Comparison of ENCODE assay signal across 12 cellular contexts in the genomic region with DNA sequence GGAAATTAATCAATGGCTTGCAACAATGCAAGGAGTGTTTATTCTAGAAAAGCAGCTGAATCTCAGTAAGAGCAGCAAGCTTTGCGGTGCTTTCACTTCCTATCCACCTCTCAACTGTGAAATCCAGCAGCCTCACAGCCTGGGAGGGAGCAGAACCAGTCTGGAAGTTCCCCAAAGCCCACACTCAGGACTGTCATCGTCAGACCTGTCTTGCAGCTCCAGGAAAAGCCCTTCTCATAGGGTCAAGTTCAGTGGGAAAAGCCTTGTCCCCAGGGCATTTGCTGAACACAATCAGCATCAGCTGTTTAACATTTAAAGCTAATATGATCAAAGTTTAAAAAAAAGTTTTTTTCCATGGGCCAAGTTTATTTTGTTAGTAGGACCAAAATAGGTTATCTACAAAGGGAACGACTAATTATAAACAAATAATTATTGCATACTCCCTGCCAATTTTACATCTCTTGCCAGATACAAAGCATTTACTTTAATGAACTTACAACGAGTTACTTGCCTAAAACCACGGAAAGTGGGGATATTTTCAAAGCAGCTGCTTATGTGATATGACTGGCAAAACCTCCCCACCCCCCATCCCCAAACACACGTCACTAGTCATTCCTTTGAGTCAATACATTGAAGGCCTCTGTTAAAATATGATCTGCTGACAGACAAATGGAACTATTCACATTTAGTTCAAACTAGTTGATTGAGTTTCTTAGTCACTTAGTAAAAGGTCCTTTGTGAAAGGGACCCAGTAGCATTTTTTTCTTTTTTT. TPM values are rescaled to one million over a fixed set of nuclear protein-coding genes. Genes with fewer than 3 reads are reported as not detected.
DNase-seq lines count a peak whose midpoint lies in the region; ATAC-seq and TF ChIP-seq lines count a peak whose summit lies in the region.
"Had no signal": no experiment of that assay in that cellular context is flagged by ENCODE, and none has a peak within 500 bp of the region (broad histone marks: within the 10 kb centered on the region; RNA-seq: fewer than 3 reads in every experiment).

No MANE protein-coding gene starts in this region.

- 50% methylated on average over 6 of the region's 6 CpGs for WGBS in esophagus muscularis mucosa

- CTCF ChIA-PET in activated CD8-positive, alpha-beta T cell treated with anti-CD3 and anti-CD28 coated beads, Interleukin-2, amount 10 ng/mL, durations not matched to agents 7 days and 5 days (lab: Charles Lee): interaction anchor here (0.6 kb wide), 1 partner anchor 50 kb away, joined by 3 read pairs; no protein-coding TSS in a partner anchor

- H3K4me1 Mint-ChIP-seq in activated CD8-positive, alpha-beta T cell treated with anti-CD3 and anti-CD28 coated beads, Interleukin-2, amount 10 ng/mL, durations not matched to agents 7 days and 5 days (ENCODE audit: low read depth): no peaks in the 10 kb centered on the region
- H3K4me1 Mint-ChIP-seq: central memory CD8-positive, alpha-beta T cell had no signal

- no peak for TF ChIP-seq CTCF in esophagus muscularis mucosa (IDR thresholded peaks at IDR 0.05)

- H3K27me3 ChIP-seq in esophagus muscularis mucosa: no peaks in the 10 kb centered on the region

- H3K4me3 Mint-ChIP-seq in activated CD8-positive, alpha-beta T cell treated with anti-CD3 and anti-CD28 coated beads, Interleukin-2, amount 10 ng/mL, durations not matched to agents 7 days and 5 days: no peak overlapping the region
- H3K4me3 Mint-ChIP-seq: CD8-positive, alpha-beta memory T cell; central memory CD8-positive, alpha-beta T cell had no signal

- H3K9me3 Mint-ChIP-seq in activated CD8-positive, alpha-beta T cell treated with anti-CD3 and anti-CD28 coated beads, Interleukin-2, amount 10 ng/mL, durations not matched to agents 7 days and 5 days (ENCODE audit: insufficient read depth): no peaks in the 10 kb centered on the region
- H3K9me3 Mint-ChIP-seq: central memory CD8-positive, alpha-beta T cell had no signal

- H3K9me3 ChIP-seq in esophagus muscularis mucosa: no peaks in the 10 kb centered on the region
- H3K9me3 ChIP-seq: HAP-1 had no signal

- no peak for TF ChIP-seq EP300 in esophagus muscularis mucosa (IDR thresholded peaks at IDR 0.05)

- POLR2A ChIA-PET in activated CD8-positive, alpha-beta T cell treated with anti-CD3 and anti-CD28 coated beads, Interleukin-2, amount 10 ng/mL, durations not matched to agents 7 days and 5 days (lab: Charles Lee): no interaction called here

- ATAC-seq in GM18502 (IDR thresholded peaks at IDR 0.05; ENCODE audit: poor library complexity, unreplicated experiment) (peak; percentile 80), GM21619 (IDR thresholded peaks at IDR 0.05; ENCODE audit: unreplicated experiment) (peak; percentile 87), HG03460 (IDR thresholded peaks at IDR 0.05; ENCODE audit: unreplicated experiment) (peak; percentile 79), Right ventricle myocardium inferior (no peak)
- ATAC-seq in activated CD8-positive, alpha-beta T cell treated with anti-CD3 and anti-CD28 coated beads, Interleukin-2, amount 10 ng/mL, durations not matched to agents 7 days and 5 days: no peak

- H3K4me1 ChIP-seq in esophagus muscularis mucosa: peaks cover 0 to 7% (median 0%) of the 10 kb centered on the region in 4 donors

- H3K27ac Mint-ChIP-seq in activated CD8-positive, alpha-beta T cell treated with anti-CD3 and anti-CD28 coated beads, Interleukin-2, amount 10 ng/mL, durations not matched to agents 7 days and 5 days: no peak overlapping the region
- H3K27ac Mint-ChIP-seq: CD8-positive, alpha-beta memory T cell had no signal

- no peak overlapping the region for H3K4me3 ChIP-seq in esophagus muscularis mucosa
- H3K4me3 ChIP-seq: HAP-1 had no signal

- H3K27me3 Mint-ChIP-seq in activated CD8-positive, alpha-beta T cell treated with anti-CD3 and anti-CD28 coated beads, Interleukin-2, amount 10 ng/mL, durations not matched to agents 7 days and 5 days (ENCODE audit: low read depth): peaks cover 10% of the 10 kb centered on the region

- H3K36me3 Mint-ChIP-seq in activated CD8-positive, alpha-beta T cell treated with anti-CD3 and anti-CD28 coated beads, Interleukin-2, amount 10 ng/mL, durations not matched to agents 7 days and 5 days (ENCODE audit: low read depth): no peaks in the 10 kb centered on the region

- TF ChIP-seq POLR2A in esophagus muscularis mucosa (IDR thresholded peaks at IDR 0.05; ENCODE audit: low read depth): no peak

- peak; percentile 50 for DNase-seq in esophagus muscularis mucosa (ENCODE audit: extremely low spot score)
- no peak for DNase-seq in activated CD8-positive, alpha-beta T cell treated with anti-CD3 and anti-CD28 coated beads, Interleukin-2, amount 10 ng/mL, durations not matched to agents 7 days and 5 days
- DNase-seq in Right ventricle myocardium inferior (ENCODE audit: missing footprints): no peak
- DNase-seq in RPMI8226: no peak
- no peak for DNase-seq in NCI-H1092 (lab: John Stamatoyannopoulos, UW)
- DNase-seq: CD8-positive, alpha-beta memory T cell; NCI-H446 had no signal

- intact Hi-C loops in esophagus muscularis mucosa (cut with DNase I) (no loop called here), Right ventricle myocardium inferior (cut with DNase I) (no loop called here)

- H3K36me3 ChIP-seq in esophagus muscularis mucosa: no peaks in the 10 kb centered on the region
- H3K36me3 ChIP-seq: HAP-1 had no signal

- H3K27ac ChIP-seq in esophagus muscularis mucosa (replicated peaks in 1 of 4): no peak overlapping the region

RNA-seq across cellular contexts. Expression of a gene that starts 36.8 kb away (rescaled TPM):
- total RNA-seq in esophagus muscularis mucosa (10 to 100 TPM in 2 of 4 donors, 1 to 10 TPM in 2; 5.4 to 11.3 (median 10.4) TPM), Right ventricle myocardium inferior (2.1 TPM)
- total RNA-seq in activated CD8-positive, alpha-beta T cell treated with anti-CD3 and anti-CD28 coated beads, Interleukin-2, amount 10 ng/mL, durations not matched to agents 7 days and 5 days: under 1 TPM in 1 of 2 experiments, not detected in 1; 0.18 TPM

Comparison
In these comparisons a context has a peak if more than half of its experiments do, and no peak if none do; other contexts are left out.
1. ATAC-seq: peak in GM18502 (single experiment), GM21619 (single experiment) and HG03460 (single experiment); none in activated CD8-positive, alpha-beta T cell treated with anti-CD3 and anti-CD28 coated beads, Interleukin-2, amount 10 ng/mL, durations not matched to agents 7 days and 5 days (single experiment) and Right ventricle myocardium inferior (single experiment).